ENCODE assay signal across 3 cellular contexts in genomic region chr1:6807782-6808181, GRCh38.
TF ChIP-seq lines count a peak whose summit lies in the region.

No MANE protein-coding gene starts in this region.

TF ChIP-seq in A549, 52 proteins besides CTCF, POLR2A, EP300 and RAD21 (continued from another document):
- TF ChIP-seq HOXB5 (CRISPR knock-in tag; IDR thresholded peaks at IDR 0.05) = no peak
- no peak for TF ChIP-seq FOXS1 (CRISPR knock-in tag; IDR thresholded peaks at IDR 0.05)
- TF ChIP-seq TFCP2L1 (CRISPR knock-in tag; IDR thresholded peaks at IDR 0.05) = no peak
- no peak for TF ChIP-seq ATOH8 (CRISPR knock-in tag; IDR thresholded peaks at IDR 0.05; ENCODE audit: low read depth)
- TF ChIP-seq KDM1A (IDR thresholded peaks at IDR 0.05; ENCODE audit: low read depth) = no peak
- no peak for TF ChIP-seq MYC (IDR thresholded peaks at IDR 0.05; ENCODE audit: borderline replicate concordance, low read length)
- TF ChIP-seq JUN (IDR thresholded peaks at IDR 0.05) = no peak
- TF ChIP-seq E2F6 (IDR thresholded peaks at IDR 0.05; ENCODE audit: borderline replicate concordance, low read depth) = no peak
- no peak for TF ChIP-seq NR3C1 (IDR thresholded peaks at IDR 0.05)
- no peak for TF ChIP-seq MAFK (IDR thresholded peaks at IDR 0.05; ENCODE audit: partially characterized antibody)
- no peak for TF ChIP-seq RCOR1 (IDR thresholded peaks at IDR 0.05; ENCODE audit: low read depth, low read length)
- TF ChIP-seq KDM5A (IDR thresholded peaks at IDR 0.05) = no peak
- TF ChIP-seq REST (IDR thresholded peaks at IDR 0.05) = no peak
- TF ChIP-seq MAZ (IDR thresholded peaks at IDR 0.05; ENCODE audit: borderline replicate concordance, low read depth, low read length) = no peak

TF ChIP-seq in HepG2, 621 proteins besides CTCF, POLR2A, EP300 and RAD21 (continued from another document):
- TF ChIP-seq GFI1 (CRISPR knock-in tag; IDR thresholded peaks at IDR 0.05; ENCODE audit: borderline replicate concordance) (0 out of 2 replicates have a peak, but pooled peaks have one; percentile 48), ETV5 (CRISPR knock-in tag; IDR thresholded peaks at IDR 0.05; ENCODE audit: borderline replicate concordance) (peak; percentile 9; the same call in 1 of the 2 replicates), ZBTB26 (CRISPR knock-in tag; IDR thresholded peaks at IDR 0.05; ENCODE audit: borderline replicate concordance) (no peak)
TF ChIP-seq in HepG2: peak in this region for 3.

TF ChIP-seq in neural cell, 6 proteins besides CTCF, POLR2A, EP300 and RAD21 (continued from another document):
- TF ChIP-seq REST (IDR thresholded peaks at IDR 0.05; ENCODE audit: borderline replicate concordance) = peak; percentile 47
